ENCODE assay signal across 20 cellular contexts in genomic region chr14:58549358-58549757, GRCh38.
DNase-seq lines count a peak whose midpoint lies in the region; ATAC-seq, FAIRE-seq and TF ChIP-seq lines count a peak whose summit lies in the region.
"Had no signal": no experiment of that assay in that cellular context is flagged by ENCODE, and none has a peak within 500 bp of the region (broad histone marks: within the 10 kb centered on the region; RNA-seq: fewer than 3 reads in every experiment).

No MANE protein-coding gene starts in this region.

- no peaks in the 10 kb centered on the region for H3K79me2 ChIP-seq in GM23338 (replicated peaks; ENCODE audit: insufficient read depth)
- no peaks in the 10 kb centered on the region for H3K79me2 ChIP-seq in GM12878 (ENCODE audit: control insufficient read depth, insufficient read depth, low read length)

- H3K27ac Mint-ChIP-seq in GM23338, result peak overlapping the region; percentile 7; the same call in 1 of the 2 replicates

- H3K4me3 Mint-ChIP-seq in GM23338, result no peak overlapping the region
- H3K4me3 Mint-ChIP-seq: CD8-positive, alpha-beta memory T cell had no signal

- RAD21 ChIA-PET in GM12878 (lab: Charles Lee; ENCODE audit: unreplicated experiment), result interaction anchor here (0.6 kb wide), 1 partner anchor 157 kb away, joined by 3 read pairs; no protein-coding TSS in a partner anchor

- no peaks in the 10 kb centered on the region for H3K36me3 Mint-ChIP-seq in GM23338 (ENCODE audit: low read depth)

- in situ Hi-C loops in GM12878 (cut with MboI), result no loop called here

- no peaks in the 10 kb centered on the region for H3K27me3 Mint-ChIP-seq in GM23338 (ENCODE audit: insufficient read depth, low read depth, poor library complexity)
- H3K27me3 Mint-ChIP-seq: CD8-positive, alpha-beta memory T cell had no signal

- TF ChIP-seq CTCF in GM23338 (conservative IDR thresholded peaks at IDR 0.05; ENCODE audit: low read depth in 2 of 2) (no peak), GM12878 (IDR thresholded peaks at IDR 0.05 in 2 of 3, conservative IDR thresholded peaks at IDR 0.05 in 1 of 3; ENCODE audit: control insufficient read depth in 2 of 3, extremely low read depth in 1 of 3, insufficient read depth in 1 of 3, low read depth in 3 of 3, low read length in 3 of 3) (no peak), sigmoid colon (IDR thresholded peaks at IDR 0.05) (no peak)

- H3K36me3 ChIP-seq in GM23338 (ENCODE audit: insufficient read depth) (no peaks in the 10 kb centered on the region), GM12878 (ENCODE audit: control insufficient read depth in 2 of 2, insufficient read depth in 2 of 2, low read length in 1 of 2) (no peaks in the 10 kb centered on the region), sigmoid colon (no peaks in the 10 kb centered on the region)

- H2AFZ ChIP-seq in GM23338, result no peak overlapping the region
- no peak overlapping the region for H2AFZ ChIP-seq in GM12878 (ENCODE audit: control insufficient read depth, low read depth, low read length)

- H3K4me1 ChIP-seq in GM23338 (ENCODE audit: insufficient read depth), result 0 out of 2 replicates have a peak, but pooled peaks cover 2% of the 10 kb centered on the region
- H3K4me1 ChIP-seq in GM12878 (ENCODE audit: control insufficient read depth, insufficient read depth, low read length), result no peaks in the 10 kb centered on the region
- peaks cover 0 to 4% (median 0%) of the 10 kb centered on the region in 4 donors for H3K4me1 ChIP-seq in sigmoid colon
- H3K4me1 ChIP-seq: A549; BLaER1 treated with 17β-estradiol and CSF1 and Interleukin-3, amounts not matched to agents 10 nM and 100 nM had no signal

- DNase-seq in DMS79 (lab: John Stamatoyannopoulos, UW), result peak; percentile 55
- DNase-seq in GM23338 (ENCODE audit: low spot score), result peak; percentile 33
- DNase-seq in GM12878 (ENCODE audit: low read depth, low spot score), result no peak
- DNase-seq in left kidney (ENCODE audit: low read depth, low spot score), result peak; percentile 59
- no peak for DNase-seq in NCI-H1092 treated with DMSO at 0.1 percent for 48 hours (lab: John Stamatoyannopoulos, UW)
- no peak for DNase-seq in T-helper 2 cell
- DNase-seq in sigmoid colon, result no peak
- DNase-seq in NCI-H774 (lab: John Stamatoyannopoulos, UW), result no peak
- DNase-seq: CD8-positive, alpha-beta memory T cell; GF-D8; H7; NCI-H446; NCI-H82; SHP77; SK-N-SH had no signal

- SMC1A ChIA-PET in GM12878 (lab: Charles Lee; ENCODE audit: uncharacterized antibody, unreplicated experiment), result interaction anchor here (0.6 to 1.5 kb wide), 4 partner anchors 15 to 506 kb away, joined by 3 to 6 read pairs (median 3); no protein-coding TSS in a partner anchor

- H3K27ac ChIP-seq in GM23338 (ENCODE audit: low read depth) (no peak overlapping the region), GM12878 (ENCODE audit: control insufficient read depth, insufficient read depth) (no peak overlapping the region), sigmoid colon (no peak overlapping the region)
- H3K27ac ChIP-seq: A549; BLaER1 treated with 17β-estradiol and CSF1 and Interleukin-3, amounts not matched to agents 10 nM and 100 nM; KMS-11 had no signal

- H3K9ac ChIP-seq in GM12878 (ENCODE audit: control insufficient read depth, insufficient read depth, low read length), result no peak overlapping the region
- H3K9ac ChIP-seq: BLaER1 treated with 17β-estradiol and CSF1 and Interleukin-3, amounts not matched to agents 10 nM and 100 nM; KMS-11; SK-N-SH had no signal

- CTCF ChIA-PET in GM12878 (lab: Yijun Ruan, JAX), result interaction anchor here (1.2 to 2.2 kb wide), 2 partner anchors 9 to 11 kb away, joined by 5 to 6 read pairs; no protein-coding TSS in a partner anchor

- H3F3A ChIP-seq in GM23338 (replicated peaks; ENCODE audit: low read depth), result no peaks in the 10 kb centered on the region

- H4K20me1 ChIP-seq in GM23338 (replicated peaks; ENCODE audit: insufficient read depth) (no peaks in the 10 kb centered on the region), GM12878 (ENCODE audit: control insufficient read depth, insufficient read depth) (no peaks in the 10 kb centered on the region)
- H4K20me1 ChIP-seq: BLaER1 treated with 17β-estradiol and CSF1 and Interleukin-3, amounts not matched to agents 10 nM and 100 nM had no signal

- H3K4me2 ChIP-seq in GM23338 (no peak overlapping the region), GM12878 (ENCODE audit: control insufficient read depth, insufficient read depth) (no peak overlapping the region)
- H3K4me2 ChIP-seq: A549; BLaER1 treated with 17β-estradiol and CSF1 and Interleukin-3, amounts not matched to agents 10 nM and 100 nM; KMS-11; SK-N-SH had no signal

- no peaks in the 10 kb centered on the region for H3K9me2 ChIP-seq in GM23338 (ENCODE audit: insufficient read depth)
- H3K9me2 ChIP-seq: SK-N-SH had no signal

- intact Hi-C loops in GM12878 (cut with micrococcal nuclease; ENCODE audit: unreplicated experiment) (no loop called here), sigmoid colon (cut with DNase I) (no loop called here)

- no peak for TF ChIP-seq RAD21 in GM12878 (IDR thresholded peaks at IDR 0.05; ENCODE audit: insufficient read depth, low read depth, low read length)

- H3K4me3 ChIP-seq in GM23338 (no peak overlapping the region), GM12878 (no peak overlapping the region), sigmoid colon (no peak overlapping the region)
- H3K4me3 ChIP-seq: A549; BLaER1 treated with 17β-estradiol and CSF1 and Interleukin-3, amounts not matched to agents 10 nM and 100 nM had no signal

- 0% methylated on average over 1 of the region's 1 CpG for WGBS in GM12878 (ENCODE audit: insufficient coverage, insufficient replicate concordance, low lambda C conversion rate, missing lambda C conversion rate)
- 20 to 40% methylated on average over 1 of the region's 1 CpG for WGBS in sigmoid colon, 2 donors

- FAIRE-seq in GM12878 (lab: Jason Lieb, UNC), result no peak
- FAIRE-seq: A549, D721Med, RCC 7860 had no signal

- POLR2A ChIA-PET in GM12878 (lab: Charles Lee), result no interaction called here

- no TSS peak for BruUV-seq in GM12878 (replicated peaks; lab: Mats Ljungman, UMichigan)

- H3K9me3 Mint-ChIP-seq in GM23338, result no peaks in the 10 kb centered on the region
- H3K9me3 Mint-ChIP-seq: CD8-positive, alpha-beta memory T cell had no signal

- TF ChIP-seq EP300 in GM12878 (IDR thresholded peaks at IDR 0.05; ENCODE audit: borderline replicate concordance in 1 of 2, control insufficient read depth in 1 of 2, low read depth in 2 of 2, low read length in 2 of 2) (no peak), sigmoid colon (IDR thresholded peaks at IDR 0.05) (no peak)

- peaks cover 3% of the 10 kb centered on the region; the same call in 1 of the 3 replicates for H3K4me1 Mint-ChIP-seq in GM23338

- ATAC-seq in GM23338 (no peak), GM12878 (no peak)
- ATAC-seq: A549 had no signal

- TF ChIP-seq POLR2A in GM12878 (IDR thresholded peaks at IDR 0.05; ENCODE audit: low read depth, low read length), result no peak
- no peak for TF ChIP-seq POLR2A in sigmoid colon (IDR thresholded peaks at IDR 0.05)

- H3K27me3 ChIP-seq in GM23338 (ENCODE audit: insufficient read depth), result no peaks in the 10 kb centered on the region
- no peaks in the 10 kb centered on the region for H3K27me3 ChIP-seq in GM12878 (replicated peaks in 1 of 2; ENCODE audit: control insufficient read depth in 2 of 2, insufficient read depth in 2 of 2, low read length in 1 of 2)
- H3K27me3 ChIP-seq in sigmoid colon, result no peaks in the 10 kb centered on the region
- H3K27me3 ChIP-seq: BLaER1 treated with 17β-estradiol and CSF1 and Interleukin-3, amounts not matched to agents 10 nM and 100 nM had no signal

- H3K9me3 ChIP-seq in GM12878 (replicated peaks; ENCODE audit: control insufficient read depth, insufficient read depth, low read length) (no peaks in the 10 kb centered on the region), sigmoid colon (no peaks in the 10 kb centered on the region)
- H3K9me3 ChIP-seq: A549; BLaER1 treated with 17β-estradiol and CSF1 and Interleukin-3, amounts not matched to agents 10 nM and 100 nM; SK-N-SH had no signal

TF ChIP-seq in GM23338, 12 proteins besides CTCF, POLR2A, EP300 and RAD21 (continues in another document):
- TF ChIP-seq POLR2AphosphoS5 (IDR thresholded peaks at IDR 0.05; ENCODE audit: low read depth) (no peak), EZH2 (IDR thresholded peaks at IDR 0.05; ENCODE audit: low read depth, unreplicated experiment) (no peak)

TF ChIP-seq in GM12878, 131 proteins besides CTCF, POLR2A, EP300 and RAD21:
- no peak for TF ChIP-seq GABPA (IDR thresholded peaks at IDR 0.05; ENCODE audit: low read depth)
- no peak for TF ChIP-seq CBX5 (IDR thresholded peaks at IDR 0.05; ENCODE audit: low read depth)
- TF ChIP-seq HDAC2 (IDR thresholded peaks at IDR 0.05), result no peak
- no peak for TF ChIP-seq RELA (IDR thresholded peaks at IDR 0.05; ENCODE audit: borderline replicate concordance, partially characterized antibody)
- TF ChIP-seq SMC3 (IDR thresholded peaks at IDR 0.05; ENCODE audit: borderline replicate concordance, low read length), result no peak
- TF ChIP-seq SPI1 (IDR thresholded peaks at IDR 0.05; ENCODE audit: borderline replicate concordance, insufficient read depth, low read depth, low read length), result peak; percentile 28; the same call in 1 of the 2 replicates
- TF ChIP-seq ASH2L (IDR thresholded peaks at IDR 0.05; ENCODE audit: borderline replicate concordance, low read depth), result no peak
TF ChIP-seq in GM12878: peak in this region for 1.

Comparison
In these comparisons a context has a peak if more than half of its experiments do, and no peak if none do; other contexts are left out.
1. DNase-seq: peak in DMS79 (single experiment), GM23338 (single experiment) and left kidney (single experiment); none in GM12878 (single experiment), NCI-H1092 treated with DMSO at 0.1 percent for 48 hours (single experiment), T-helper 2 cell (0 of 5), sigmoid colon (single experiment) and NCI-H774 (single experiment).